2 cellular contexts compared by ENCODE assay signal in the genomic region with DNA sequence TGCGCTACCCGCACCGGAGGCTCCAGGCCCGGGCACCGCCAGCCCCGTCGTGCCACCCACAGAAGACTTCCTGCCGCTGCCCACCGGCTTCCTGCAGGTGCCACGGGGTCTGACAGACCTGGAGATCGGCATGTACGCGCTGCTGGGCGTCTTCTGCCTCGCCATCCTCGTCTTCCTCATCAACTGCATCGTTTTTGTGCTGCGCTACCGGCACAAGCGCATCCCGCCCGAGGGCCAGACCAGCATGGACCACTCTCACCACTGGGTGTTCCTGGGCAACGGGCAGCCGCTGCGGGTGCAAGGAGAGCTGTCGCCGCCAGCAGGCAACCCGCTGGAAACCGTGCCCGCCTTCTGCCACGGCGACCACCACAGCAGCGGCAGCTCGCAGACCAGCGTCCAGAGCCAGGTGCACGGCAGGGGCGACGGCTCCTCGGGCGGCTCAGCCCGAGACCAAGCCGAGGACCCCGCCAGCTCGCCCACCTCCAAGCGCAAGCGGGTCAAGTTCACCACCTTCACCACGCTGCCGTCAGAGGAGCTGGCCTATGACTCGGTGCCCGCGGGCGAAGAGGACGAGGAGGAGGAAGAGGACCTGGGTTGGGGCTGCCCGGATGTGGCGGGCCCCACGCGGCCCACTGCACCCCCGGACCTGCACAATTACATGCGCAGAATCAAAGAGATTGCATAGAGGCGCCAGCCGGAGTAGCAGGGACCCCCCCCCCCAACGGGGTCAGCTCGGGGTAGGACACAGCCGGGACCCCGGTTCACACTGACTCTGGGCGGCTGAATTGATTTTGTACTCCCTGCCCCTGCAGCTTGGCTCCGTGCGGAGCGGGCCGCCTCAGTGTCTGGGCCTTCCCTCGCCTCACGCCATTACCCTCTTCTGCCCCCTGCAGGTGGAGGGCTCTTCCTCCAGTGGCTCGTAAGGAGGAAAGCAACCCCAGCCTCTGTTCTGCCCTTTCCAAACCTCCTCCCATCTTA.
TF ChIP-seq lines count a peak whose summit lies in the region.

No MANE protein-coding gene starts in this region.

TF ChIP-seq in HCT116, 20 proteins besides CTCF, POLR2A, EP300 and RAD21:
- TF ChIP-seq, protein P1, sequence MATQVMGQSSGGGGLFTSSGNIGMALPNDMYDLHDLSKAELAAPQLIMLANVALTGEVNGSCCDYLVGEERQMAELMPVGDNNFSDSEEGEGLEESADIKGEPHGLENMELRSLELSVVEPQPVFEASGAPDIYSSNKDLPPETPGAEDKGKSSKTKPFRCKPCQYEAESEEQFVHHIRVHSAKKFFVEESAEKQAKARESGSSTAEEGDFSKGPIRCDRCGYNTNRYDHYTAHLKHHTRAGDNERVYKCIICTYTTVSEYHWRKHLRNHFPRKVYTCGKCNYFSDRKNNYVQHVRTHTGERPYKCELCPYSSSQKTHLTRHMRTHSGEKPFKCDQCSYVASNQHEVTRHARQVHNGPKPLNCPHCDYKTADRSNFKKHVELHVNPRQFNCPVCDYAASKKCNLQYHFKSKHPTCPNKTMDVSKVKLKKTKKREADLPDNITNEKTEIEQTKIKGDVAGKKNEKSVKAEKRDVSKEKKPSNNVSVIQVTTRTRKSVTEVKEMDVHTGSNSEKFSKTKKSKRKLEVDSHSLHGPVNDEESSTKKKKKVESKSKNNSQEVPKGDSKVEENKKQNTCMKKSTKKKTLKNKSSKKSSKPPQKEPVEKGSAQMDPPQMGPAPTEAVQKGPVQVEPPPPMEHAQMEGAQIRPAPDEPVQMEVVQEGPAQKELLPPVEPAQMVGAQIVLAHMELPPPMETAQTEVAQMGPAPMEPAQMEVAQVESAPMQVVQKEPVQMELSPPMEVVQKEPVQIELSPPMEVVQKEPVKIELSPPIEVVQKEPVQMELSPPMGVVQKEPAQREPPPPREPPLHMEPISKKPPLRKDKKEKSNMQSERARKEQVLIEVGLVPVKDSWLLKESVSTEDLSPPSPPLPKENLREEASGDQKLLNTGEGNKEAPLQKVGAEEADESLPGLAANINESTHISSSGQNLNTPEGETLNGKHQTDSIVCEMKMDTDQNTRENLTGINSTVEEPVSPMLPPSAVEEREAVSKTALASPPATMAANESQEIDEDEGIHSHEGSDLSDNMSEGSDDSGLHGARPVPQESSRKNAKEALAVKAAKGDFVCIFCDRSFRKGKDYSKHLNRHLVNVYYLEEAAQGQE (IDR thresholded peaks at IDR 0.05; ENCODE audit: low read depth): no peak
- TF ChIP-seq YY1 (IDR thresholded peaks at IDR 0.05; ENCODE audit: extremely low read depth, insufficient replicate concordance, low read depth, low read length) (peak; percentile 57), SP1 (IDR thresholded peaks at IDR 0.05; ENCODE audit: low read depth) (no peak), JUND (IDR thresholded peaks at IDR 0.05) (no peak), ELF1 (IDR thresholded peaks at IDR 0.05; ENCODE audit: borderline replicate concordance, low read depth) (no peak), EZH2 (IDR thresholded peaks at IDR 0.05) (no peak)

TF ChIP-seq in endothelial cell of umbilical vein, 7 proteins besides CTCF, POLR2A, EP300 and RAD21:
- peak; percentile 62 for TF ChIP-seq EZH2 (IDR thresholded peaks at IDR 0.05; ENCODE audit: borderline replicate concordance, low read depth, low read length, severe bottlenecking)
- no peak for TF ChIP-seq MYC (IDR thresholded peaks at IDR 0.05; ENCODE audit: low read depth, low read length)
